12 cellular contexts compared by ENCODE assay signal in the genomic region with DNA sequence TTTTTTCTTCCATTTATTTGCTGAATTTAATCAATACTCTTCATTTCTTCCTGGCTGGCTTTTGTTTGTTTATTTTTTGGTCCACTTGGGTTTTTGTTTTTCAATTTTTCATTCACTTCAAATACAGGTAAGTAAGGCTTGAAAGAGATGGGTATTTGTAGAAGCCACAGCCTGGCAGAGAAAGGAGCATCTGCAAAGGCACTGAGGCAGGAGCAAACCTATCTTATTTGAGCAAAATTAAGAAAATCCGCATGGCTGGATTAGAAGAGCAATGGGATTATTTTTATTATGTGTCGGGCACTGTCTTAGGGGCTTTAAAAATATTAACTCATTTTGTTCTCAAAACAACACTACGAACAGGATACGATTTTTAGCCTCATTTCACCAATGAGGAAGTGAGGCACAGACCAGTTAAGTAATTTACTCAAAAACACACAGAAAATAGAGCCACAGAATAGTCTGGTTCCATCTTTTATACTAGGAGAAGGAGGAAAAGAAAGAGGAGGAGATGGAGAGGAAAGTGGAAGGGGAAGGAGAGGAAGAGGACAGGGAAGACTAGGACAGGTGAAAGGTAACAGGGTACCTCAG. TPM values are rescaled to one million over a fixed set of nuclear protein-coding genes. Genes with fewer than 3 reads are reported as not detected.
DNase-seq lines count a peak whose midpoint lies in the region; ATAC-seq and TF ChIP-seq lines count a peak whose summit lies in the region.
"Had no signal": no experiment of that assay in that cellular context is flagged by ENCODE, and none has a peak within 500 bp of the region (broad histone marks: within the 10 kb centered on the region; RNA-seq: fewer than 3 reads in every experiment).

No MANE protein-coding gene starts in this region.

- H3K4me1 ChIP-seq in MM.1S (ENCODE audit: low read length), result peaks cover 25% of the 10 kb centered on the region
- H3K4me1 ChIP-seq in prostate gland (replicated peaks), result no peaks in the 10 kb centered on the region
- H3K4me1 ChIP-seq in SJCRH30, result peaks cover 17% of the 10 kb centered on the region
- H3K4me1 ChIP-seq in stomach, result peaks cover 0 to 21% (median 8%) of the 10 kb centered on the region in 4 donors

- H3K36me3 Mint-ChIP-seq in Calu3 (ENCODE audit: insufficient read depth, unreplicated experiment), result peaks cover 4% of the 10 kb centered on the region
- no peaks in the 10 kb centered on the region for H3K36me3 Mint-ChIP-seq in activated T-helper 17 cell treated with anti-CD3 and anti-CD28 coated beads, Interleukin-2, amount 50 U/mL, for 72 hours (ENCODE audit: low read depth)
- no peaks in the 10 kb centered on the region for H3K36me3 Mint-ChIP-seq in natural killer cell treated with Interleukin-12 subunit alpha and Interleukin-12 subunit beta and Interleukin-15 and Interleukin-18, amount 100 ng/mL, for 72 hours
- H3K36me3 Mint-ChIP-seq: memory B cell had no signal

- peaks cover 38% of the 10 kb centered on the region for H3K4me1 Mint-ChIP-seq in Calu3 (ENCODE audit: low read depth, unreplicated experiment)
- H3K4me1 Mint-ChIP-seq in activated T-helper 17 cell treated with anti-CD3 and anti-CD28 coated beads, Interleukin-2, amount 50 U/mL, for 72 hours, result peaks cover 45% of the 10 kb centered on the region
- H3K4me1 Mint-ChIP-seq in natural killer cell treated with Interleukin-12 subunit alpha and Interleukin-12 subunit beta and Interleukin-15 and Interleukin-18, amount 100 ng/mL, for 72 hours (ENCODE audit: low read depth in 2 of 2), result peaks cover 65 to 72% of the 10 kb centered on the region in 2 donors

- TF ChIP-seq EP300 in stomach (IDR thresholded peaks at IDR 0.05), result no peak

- no peaks in the 10 kb centered on the region for H3K9me2 ChIP-seq in MM.1S (replicated peaks; ENCODE audit: insufficient read depth, low read length)

- no peaks in the 10 kb centered on the region for H3K9me3 ChIP-seq in MM.1S (replicated peaks; ENCODE audit: insufficient read depth, low read length)
- H3K9me3 ChIP-seq in prostate gland, result no peaks in the 10 kb centered on the region
- no peaks in the 10 kb centered on the region for H3K9me3 ChIP-seq in SJCRH30 (replicated peaks)
- H3K9me3 ChIP-seq in stomach, result no peaks in the 10 kb centered on the region
- H3K9me3 ChIP-seq: upper lobe of left lung had no signal

- H3K36me3 ChIP-seq in MM.1S (replicated peaks; ENCODE audit: insufficient read depth, low read length) (no peaks in the 10 kb centered on the region), prostate gland (no peaks in the 10 kb centered on the region), SJCRH30 (no peaks in the 10 kb centered on the region), stomach (no peaks in the 10 kb centered on the region)
- H3K36me3 ChIP-seq: upper lobe of left lung had no signal

- peak overlapping the region; percentile 2; the same call in 1 of the 2 replicates for H3K9ac ChIP-seq in MM.1S (ENCODE audit: low read length)

- H3K4me2 ChIP-seq in MM.1S (ENCODE audit: low read depth, low read length), result peak overlapping the region; percentile 55

- intact Hi-C loops in Calu3 (cut with micrococcal nuclease; ENCODE audit: unreplicated experiment), result no loop called here
- intact Hi-C loops in prostate gland (cut with DNase I), result no loop called here
- intact Hi-C loops in stomach (cut with DNase I; ENCODE audit: low total_unique reads), result no loop called here

- no peaks in the 10 kb centered on the region for H3K79me2 ChIP-seq in MM.1S (ENCODE audit: low read length)

- H3K4me3 Mint-ChIP-seq in Calu3 (ENCODE audit: low read depth, unreplicated experiment), result no peak overlapping the region
- H3K4me3 Mint-ChIP-seq in activated T-helper 17 cell treated with anti-CD3 and anti-CD28 coated beads, Interleukin-2, amount 50 U/mL, for 72 hours, result peak overlapping the region; percentile 70
- H3K4me3 Mint-ChIP-seq in natural killer cell treated with Interleukin-12 subunit alpha and Interleukin-12 subunit beta and Interleukin-15 and Interleukin-18, amount 100 ng/mL, for 72 hours, result peak overlapping the region; percentile 88

- peak overlapping the region; percentile 11; the same call in 1 of the 2 replicates for H2AFZ ChIP-seq in MM.1S (ENCODE audit: low read length)

- in situ Hi-C loops in GM13976 (cut with MboI; ENCODE audit: low sequenced_read_pairs, unreplicated experiment), result no loop called here

- H3K27me3 ChIP-seq in MM.1S (replicated peaks; ENCODE audit: insufficient read depth, low read length), result no peaks in the 10 kb centered on the region
- no peaks in the 10 kb centered on the region for H3K27me3 ChIP-seq in prostate gland (replicated peaks; ENCODE audit: insufficient read depth)
- no peaks in the 10 kb centered on the region for H3K27me3 ChIP-seq in SJCRH30
- no peaks in the 10 kb centered on the region for H3K27me3 ChIP-seq in stomach
- H3K27me3 ChIP-seq: upper lobe of left lung had no signal

- H3K27me3 Mint-ChIP-seq in Calu3 (ENCODE audit: unreplicated experiment), result no peaks in the 10 kb centered on the region
- H3K27me3 Mint-ChIP-seq in activated T-helper 17 cell treated with anti-CD3 and anti-CD28 coated beads, Interleukin-2, amount 50 U/mL, for 72 hours, result no peaks in the 10 kb centered on the region
- H3K27me3 Mint-ChIP-seq in natural killer cell treated with Interleukin-12 subunit alpha and Interleukin-12 subunit beta and Interleukin-15 and Interleukin-18, amount 100 ng/mL, for 72 hours, result no peaks in the 10 kb centered on the region

- H3K27ac Mint-ChIP-seq in Calu3 (ENCODE audit: unreplicated experiment), result peak overlapping the region; percentile 57
- peak overlapping the region; percentile 80 for H3K27ac Mint-ChIP-seq in activated T-helper 17 cell treated with anti-CD3 and anti-CD28 coated beads, Interleukin-2, amount 50 U/mL, for 72 hours
- H3K27ac Mint-ChIP-seq in natural killer cell treated with Interleukin-12 subunit alpha and Interleukin-12 subunit beta and Interleukin-15 and Interleukin-18, amount 100 ng/mL, for 72 hours, result peak overlapping the region; percentile 92 to 93

- ATAC-seq in activated T-helper 17 cell treated with anti-CD3 and anti-CD28 coated beads, Interleukin-2, amount 50 U/mL, for 72 hours (replicated peaks), result no peak
- ATAC-seq in natural killer cell treated with Interleukin-12 subunit alpha and Interleukin-12 subunit beta and Interleukin-15 and Interleukin-18, amount 100 ng/mL, for 72 hours, result no peak

- TF ChIP-seq POLR2A in prostate gland (IDR thresholded peaks at IDR 0.05) (no peak), stomach (IDR thresholded peaks at IDR 0.05) (no peak)

- WGBS in prostate gland, result 89% methylated on average over 4 of the region's 4 CpGs
- WGBS in stomach, 5 donors, result 73 to 89% (median 83%) methylated on average over 4 of the region's 4 CpGs

- no peaks in the 10 kb centered on the region for H4K20me1 ChIP-seq in MM.1S (ENCODE audit: insufficient read depth, low read length)

- H3K4me3 ChIP-seq in MM.1S (ENCODE audit: low read length) (no peak overlapping the region; the same call in 1 of the 2 replicates), prostate gland (no peak overlapping the region), SJCRH30 (no peak overlapping the region), stomach (no peak overlapping the region)
- H3K4me3 ChIP-seq: upper lobe of left lung had no signal

- H3K27ac ChIP-seq in MM.1S (ENCODE audit: low read length) (no peak overlapping the region), prostate gland (no peak overlapping the region), SJCRH30 (no peak overlapping the region), stomach (peak overlapping the region in 1 of 5 donors; percentile 42)
- H3K27ac ChIP-seq: VCaP had no signal

- no TSS peak for BruUV-seq in Calu3 (replicated peaks; lab: Mats Ljungman, UMichigan)

- CTCF ChIA-PET in Calu3 (lab: Charles Lee), result interaction anchor here (1.0 to 1.5 kb wide), 2 partner anchors 33 to 59 kb away, joined by 3 to 6 read pairs; no protein-coding TSS in a partner anchor

- TF ChIP-seq CTCF in Calu3 (IDR thresholded peaks at IDR 0.05; ENCODE audit: unreplicated experiment), result no peak
- TF ChIP-seq CTCF in MM.1S (IDR thresholded peaks at IDR 0.05; ENCODE audit: low read length), result no peak
- TF ChIP-seq CTCF in GM13976 (IDR thresholded peaks at IDR 0.05; ENCODE audit: borderline replicate concordance, control extremely low read depth, extremely low read depth, insufficient read depth, missing control alignments), result no peak
- no peak for TF ChIP-seq CTCF in prostate gland (IDR thresholded peaks at IDR 0.05)
- TF ChIP-seq CTCF in stomach (IDR thresholded peaks at IDR 0.05), result no peak

- no peak for DNase-seq in Calu3
- no peak for DNase-seq in MM.1S
- no peak for DNase-seq in natural killer cell treated with Interleukin-12 subunit alpha and Interleukin-12 subunit beta and Interleukin-15 and Interleukin-18, amount 100 ng/mL, for 72 hours (ENCODE audit: low spot score)
- no peak for DNase-seq in GM13976 (ENCODE audit: low spot score)
- no peak for DNase-seq in prostate gland (ENCODE audit: low spot score)
- no peak for DNase-seq in SJCRH30
- no peak for DNase-seq in stomach
- DNase-seq: DND-41 had no signal

- no peaks in the 10 kb centered on the region for H3K9me3 Mint-ChIP-seq in Calu3 (ENCODE audit: low read depth, unreplicated experiment)
- H3K9me3 Mint-ChIP-seq in activated T-helper 17 cell treated with anti-CD3 and anti-CD28 coated beads, Interleukin-2, amount 50 U/mL, for 72 hours, result no peaks in the 10 kb centered on the region
- no peaks in the 10 kb centered on the region for H3K9me3 Mint-ChIP-seq in natural killer cell treated with Interleukin-12 subunit alpha and Interleukin-12 subunit beta and Interleukin-15 and Interleukin-18, amount 100 ng/mL, for 72 hours
- H3K9me3 Mint-ChIP-seq: memory B cell had no signal

- H3F3A ChIP-seq in MM.1S (ENCODE audit: insufficient read depth, low read length), result peaks cover 14% of the 10 kb centered on the region

RNA-seq across cellular contexts. Expression of a gene that starts 35.1 kb away (rescaled TPM):
- 0.39 and 1.1 TPM in 2 replicates for total RNA-seq in Calu3 (2022)
- total RNA-seq in activated T-helper 17 cell treated with anti-CD3 and anti-CD28 coated beads, Interleukin-2, amount 50 U/mL, for 72 hours, result not detected
- under 1 TPM in 1 of 2 donors, not detected in 1; 0.28 TPM for total RNA-seq in natural killer cell treated with Interleukin-12 subunit alpha and Interleukin-12 subunit beta and Interleukin-15 and Interleukin-18, amount 100 ng/mL, for 72 hours
- total RNA-seq in prostate gland, result 10 to 100 TPM in 1 of 2 donors, 1 to 10 TPM in 1; 2.7 to 18.4 TPM
- total RNA-seq in SJCRH30 (2014; rRNA removed; shearing (Covaris generic)), result 14.5 and 18.0 TPM in 2 replicates
- 100 to 1,000 TPM in 1 of 5 donors, 10 to 100 TPM in 3, 1 to 10 TPM in 1; 2.3 to 158 (median 29.0) TPM for total RNA-seq in stomach
- 10 to 100 TPM in 2 of 3 donors, 1 to 10 TPM in 1; 7.4 to 11.8 (median 10.2) TPM for polyA plus RNA-seq in stomach
